Comparison of ENCODE assay signal across 12 cellular contexts in the genomic region with DNA sequence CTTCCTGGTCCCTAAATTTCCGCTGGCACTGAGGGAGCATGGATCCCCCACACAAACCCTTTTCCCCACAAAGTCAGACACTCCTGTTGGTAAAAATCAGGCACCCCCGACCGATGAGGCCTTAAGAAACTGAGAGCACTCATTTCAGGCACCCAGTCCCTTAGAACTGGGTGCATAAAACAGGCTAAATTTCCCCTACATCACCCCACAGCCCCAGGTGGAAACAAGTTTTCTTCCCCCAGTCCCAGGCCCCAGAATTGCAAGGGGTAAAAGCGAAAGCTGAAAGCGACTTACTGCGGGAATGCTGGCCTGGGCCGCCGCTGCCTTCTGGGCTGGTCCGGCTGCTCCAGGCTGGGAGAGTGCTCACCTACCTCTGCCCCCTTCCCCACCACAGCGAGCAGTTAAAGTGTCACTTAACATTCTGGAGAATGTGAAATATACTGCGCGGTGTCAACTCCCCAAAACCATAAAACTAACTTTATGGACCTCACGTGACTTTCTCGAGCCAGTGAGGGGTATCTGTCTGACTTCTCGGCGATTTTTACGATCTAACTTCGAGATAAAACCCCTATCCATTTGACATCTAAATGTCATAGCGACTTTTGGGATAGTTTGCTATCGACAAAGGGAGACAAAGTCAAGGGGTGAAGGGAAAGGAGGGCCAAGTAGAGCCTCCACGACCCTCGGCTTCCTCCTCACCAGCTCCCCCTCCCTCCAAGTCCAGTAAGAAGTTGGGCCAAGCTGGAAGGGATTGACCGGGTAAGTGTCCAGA. TPM values are rescaled to one million over a fixed set of nuclear protein-coding genes. Genes with fewer than 3 reads are reported as not detected.
DNase-seq lines count a peak whose midpoint lies in the region; ATAC-seq and TF ChIP-seq lines count a peak whose summit lies in the region.
"Had no signal": no experiment of that assay in that cellular context is flagged by ENCODE, and none has a peak within 500 bp of the region (broad histone marks: within the 10 kb centered on the region; RNA-seq: fewer than 3 reads in every experiment).

A gene (minus strand): TSS at position 411 of the 772 bp plus-strand sequence. CDS start 37,767 bp downstream, outside the sequence.

- no peaks in the 10 kb centered on the region for H3K36me3 ChIP-seq in endodermal cell (ENCODE audit: control insufficient read depth, insufficient read depth, low read length)
- H3K36me3 ChIP-seq: gastrocnemius medialis had no signal

- POLR2A ChIA-PET in AG04450 (lab: Yijun Ruan, JAX) (interaction anchor here (0.7 to 0.9 kb wide), 2 partner anchors 32 to 48 kb away, joined by 5 to 10 read pairs; no protein-coding TSS in a partner anchor), HEK293T (lab: Yijun Ruan, JAX) (interaction anchor here (0.7 to 5.9 kb wide), 12 partner anchors 12 to 336 kb away, joined by 3 to 25 read pairs (median 7); a partner anchor contains a TSS)

- H3K27me3 Mint-ChIP-seq in endodermal cell (ENCODE audit: insufficient read depth) (peaks cover 100% of the 10 kb centered on the region), natural killer cell (ENCODE audit: low read depth in 2 of 2) (peaks cover 76 to 85% of the 10 kb centered on the region in 2 donors)

- H3K9me3 Mint-ChIP-seq in endodermal cell (no peaks in the 10 kb centered on the region), natural killer cell (no peaks in the 10 kb centered on the region)

- no peaks in the 10 kb centered on the region for H3K36me3 Mint-ChIP-seq in endodermal cell (ENCODE audit: low read depth)
- no peaks in the 10 kb centered on the region for H3K36me3 Mint-ChIP-seq in natural killer cell
- H3K36me3 Mint-ChIP-seq: activated naive CD8-positive, alpha-beta T cell had no signal

- 19% methylated on average over 12 to 23 of the region's 23 CpGs for WGBS in endodermal cell (ENCODE audit: insufficient coverage in 1 of 2, insufficient read length in 1 of 2), 2 experiments

- CTCF ChIA-PET in AG04450 (lab: Charles Lee), result interaction anchor here (0.6 to 1.9 kb wide), 4 partner anchors 18 to 254 kb away, joined by 3 to 11 read pairs (median 7); no protein-coding TSS in a partner anchor
- CTCF ChIA-PET in HEK293T (lab: Yijun Ruan, JAX), result interaction anchor here (0.6 to 1.9 kb wide), 5 partner anchors 28 to 492 kb away, joined by 3 to 4 read pairs (median 3); no protein-coding TSS in a partner anchor

- no peak for TF ChIP-seq CTCF in AG04450 (IDR thresholded peaks at IDR 0.05; ENCODE audit: low read depth, low read length)
- TF ChIP-seq CTCF in endodermal cell (conservative IDR thresholded peaks at IDR 0.05), result no peak
- TF ChIP-seq CTCF in natural killer cell (IDR thresholded peaks at IDR 0.05), result no peak

- no peaks in the 10 kb centered on the region; the same call in 1 of the 2 replicates for H3K9me3 ChIP-seq in AG04450 (ENCODE audit: control insufficient read depth, insufficient read depth, low read length)
- no peaks in the 10 kb centered on the region for H3K9me3 ChIP-seq in endodermal cell (ENCODE audit: control insufficient read depth, low read length)
- H3K9me3 ChIP-seq: gastrocnemius medialis had no signal

- H3K4me3 Mint-ChIP-seq in endodermal cell (no peak within 1 kb of the TSS), natural killer cell (peak within 1 kb of the TSS; percentile 5)
- H3K4me3 Mint-ChIP-seq: activated naive CD8-positive, alpha-beta T cell had no signal

- H3K27ac ChIP-seq in AG04450 (ENCODE audit: low read depth, low read length) (peak within 1 kb of the TSS; percentile 97), endodermal cell (ENCODE audit: low read depth, low read length) (no peak within 1 kb of the TSS)
- H3K27ac ChIP-seq: gastrocnemius medialis had no signal

- H3K9ac ChIP-seq in endodermal cell (ENCODE audit: extremely low read depth, low read length, poor library complexity, severe bottlenecking), result no peak within 1 kb of the TSS

- H3K4me1 Mint-ChIP-seq in endodermal cell (peaks cover 9% of the 10 kb centered on the region), natural killer cell (peaks cover 34 to 43% of the 10 kb centered on the region in 2 donors)

- DNase-seq in AG04450 (ENCODE audit: low read depth, low spot score) (no peak), HEK293T (ENCODE audit: extremely low spot score) (peak; percentile 66), endodermal cell (peak; percentile 65), natural killer cell (no peak), NCI-H82 (lab: John Stamatoyannopoulos, UW) (no peak), NCI-H187 (lab: John Stamatoyannopoulos, UW) (no peak)
- DNase-seq: activated CD4-positive, CD25-positive, alpha-beta regulatory T cell; gastrocnemius medialis; NCI-H748 treated with DMSO at 0.1 percent for 48 hours had no signal

- intact Hi-C loops in natural killer cell (cut with micrococcal nuclease), result loop anchor here (5.0 kb wide), 1 partner anchor 328 kb away; no protein-coding TSS in a partner anchor

- H3K27ac Mint-ChIP-seq in endodermal cell, result no peak within 1 kb of the TSS
- H3K27ac Mint-ChIP-seq in natural killer cell, result no peak within 1 kb of the TSS

- ATAC-seq in natural killer cell, result no peak
- no peak for ATAC-seq in GM21360 (IDR thresholded peaks at IDR 0.05; ENCODE audit: unreplicated experiment)
- ATAC-seq in HG03469 (IDR thresholded peaks at IDR 0.05; ENCODE audit: unreplicated experiment), result no peak
- ATAC-seq: gastrocnemius medialis had no signal

- H3K27me3 ChIP-seq in AG04450 (ENCODE audit: control insufficient read depth, insufficient read depth, low read length) (no peaks in the 10 kb centered on the region), endodermal cell (ENCODE audit: control insufficient read depth, insufficient read depth, low read length, poor library complexity, severe bottlenecking) (peaks cover 100% of the 10 kb centered on the region)

- H3K4me3 ChIP-seq in AG04450 (ENCODE audit: low read depth, low read length), result peak within 1 kb of the TSS; percentile 89
- no peak within 1 kb of the TSS for H3K4me3 ChIP-seq in endodermal cell (ENCODE audit: low read length)
- H3K4me3 ChIP-seq: gastrocnemius medialis had no signal

- no peaks in the 10 kb centered on the region for H3K4me1 ChIP-seq in endodermal cell (ENCODE audit: control insufficient read depth, insufficient read depth, low read length)

TF ChIP-seq in HEK293T, 16 proteins besides CTCF, POLR2A, EP300 and RAD21:
- TF ChIP-seq SUZ12 (IDR thresholded peaks at IDR 0.05), result no peak
- TF ChIP-seq BHLHE40 (IDR thresholded peaks at IDR 0.05; ENCODE audit: borderline replicate concordance), result no peak
- no peak; the same call in 1 of the 2 replicates for TF ChIP-seq LEF1 (IDR thresholded peaks at IDR 0.05; ENCODE audit: borderline replicate concordance)
- peak; percentile 97 for TF ChIP-seq CTBP1 (IDR thresholded peaks at IDR 0.05; ENCODE audit: borderline replicate concordance)
- TF ChIP-seq L3MBTL2 (conservative IDR thresholded peaks at IDR 0.05), result no peak
- TF ChIP-seq ARNT (IDR thresholded peaks at IDR 0.05), result no peak
- no peak for TF ChIP-seq SP1 (IDR thresholded peaks at IDR 0.05)
- TF ChIP-seq NFRKB (IDR thresholded peaks at IDR 0.05), result no peak
- TF ChIP-seq HDGF (IDR thresholded peaks at IDR 0.05; ENCODE audit: borderline replicate concordance), result no peak
- no peak for TF ChIP-seq FOXA1 (IDR thresholded peaks at IDR 0.05)
- TF ChIP-seq, protein P1, sequence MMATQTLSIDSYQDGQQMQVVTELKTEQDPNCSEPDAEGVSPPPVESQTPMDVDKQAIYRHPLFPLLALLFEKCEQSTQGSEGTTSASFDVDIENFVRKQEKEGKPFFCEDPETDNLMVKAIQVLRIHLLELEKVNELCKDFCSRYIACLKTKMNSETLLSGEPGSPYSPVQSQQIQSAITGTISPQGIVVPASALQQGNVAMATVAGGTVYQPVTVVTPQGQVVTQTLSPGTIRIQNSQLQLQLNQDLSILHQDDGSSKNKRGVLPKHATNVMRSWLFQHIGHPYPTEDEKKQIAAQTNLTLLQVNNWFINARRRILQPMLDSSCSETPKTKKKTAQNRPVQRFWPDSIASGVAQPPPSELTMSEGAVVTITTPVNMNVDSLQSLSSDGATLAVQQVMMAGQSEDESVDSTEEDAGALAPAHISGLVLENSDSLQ (IDR thresholded peaks at IDR 0.05), result peak; percentile 98

RNA-seq across cellular contexts. Expression of the gene that starts here (rescaled TPM):
- 28.3 and 33.0 TPM in 2 replicates for polyA plus RNA-seq in AG04450 (2011; rRNA removed)
- polyA minus RNA-seq in AG04450 (2011; rRNA and poly(A)+ RNA removed), result 12.3 and 12.5 TPM in 2 replicates
- total RNA-seq in endodermal cell (not detected), natural killer cell (10 to 100 TPM in 2 of 3 donors, 1 to 10 TPM in 1; 7.9 to 15.6 (median 15.3) TPM)
- polyA plus RNA-seq in endodermal cell (2013, experiment 1 of 2), result 36.0 TPM
- polyA plus RNA-seq in endodermal cell (2013, experiment 2 of 2), result 33.5 TPM

Comparison
In these comparisons a context has a peak if more than half of its experiments do, and no peak if none do; other contexts are left out.
1. RNA of the gene that starts here (total RNA-seq): 7.9 to 15.6 TPM in natural killer cell; not detected in endodermal cell; every median in the first group is over 4 times any median in the second.
2. DNase-seq: peak in HEK293T (single experiment) and endodermal cell (single experiment); none in AG04450 (single experiment), natural killer cell (single experiment), NCI-H82 (single experiment) and NCI-H187 (0 of 2).